15 cellular contexts compared by ENCODE assay signal in genomic region chr21:33824156-33824941, GRCh38.
A peak's percentile ranks its signal among the peaks of the same experiment; 100 is the strongest.
DNase-seq lines count a peak whose midpoint lies in the region; ATAC-seq and TF ChIP-seq lines count a peak whose summit lies in the region.
"Had no signal": no experiment of that assay in that cellular context is flagged by ENCODE, and none has a peak within 500 bp of the region (broad histone marks: within the 10 kb centered on the region; RNA-seq: fewer than 3 reads in every experiment).

No MANE protein-coding gene starts in this region.

- H3K4me3 ChIP-seq in SJSA1 (no peak overlapping the region), esophagus muscularis mucosa (no peak overlapping the region), subcutaneous abdominal adipose tissue (ENCODE audit: low read depth in 1 of 5, low read length in 5 of 5) (no peak overlapping the region)
- H3K4me3 ChIP-seq: cardiac muscle cell, gastroesophageal sphincter had no signal

- 96% methylated on average over 11 of the region's 11 CpGs for WGBS in esophagus muscularis mucosa

- peak overlapping the region; percentile 72 for H3K27ac ChIP-seq in SJSA1
- peak overlapping the region in 1 of 4 donors; percentile 5 for H3K27ac ChIP-seq in esophagus muscularis mucosa (replicated peaks in 1 of 4)
- H3K27ac ChIP-seq in subcutaneous abdominal adipose tissue (ENCODE audit: low read depth, low read length): peak overlapping the region; percentile 74
- H3K27ac ChIP-seq: cardiac muscle cell, VCaP had no signal

- intact Hi-C loops in esophagus muscularis mucosa (cut with DNase I): loop anchor here (10.0 kb wide), 1 partner anchor 180 kb away; the partner anchor contains the start of genes CRYZL1 and ITSN1

- no peak for TF ChIP-seq CTCF in esophagus muscularis mucosa (IDR thresholded peaks at IDR 0.05)

- DNase-seq in SJSA1 (ENCODE audit: low read depth in 1 of 2, low spot score in 2 of 2) (peak; percentile 62 to 89), esophagus muscularis mucosa (ENCODE audit: extremely low spot score) (peak; percentile 55), myocyte (ENCODE audit: low read depth) (peak; percentile 72), NCI-H2196 treated with DMSO at 0.1 percent for 48 hours (lab: John Stamatoyannopoulos, UW; ENCODE audit: unreplicated experiment) (no peak), activated gamma-delta T cell (lab: John Stamatoyannopoulos, UW) (no peak)
- DNase-seq: DMS 273 treated with DMSO at 0.1 percent for 48 hours; NCI-H1694; NCI-H510A treated with DMSO at 0.1 percent for 48 hours; stimulated activated CD4-positive, alpha-beta T cell treated with anti-CD3 and anti-CD28 coated beads, Interleukin-4, amount 100 ng/mL, for 1 hour had no signal

- peak overlapping the region in 2 of 5 donors; percentile 49 to 57 for H3K9ac ChIP-seq in subcutaneous abdominal adipose tissue (ENCODE audit: low read length in 5 of 5)

- H3K4me1 ChIP-seq in SJSA1 (replicated peaks) (peaks cover 69% of the 10 kb centered on the region), esophagus muscularis mucosa (peaks cover 10 to 46% (median 37%) of the 10 kb centered on the region in 4 donors), subcutaneous abdominal adipose tissue (ENCODE audit: control insufficient read depth in 5 of 5, insufficient read depth in 5 of 5, low read length in 5 of 5) (peaks cover 10 to 89% (median 66%) of the 10 kb centered on the region in 5 donors)

- H3K27me3 ChIP-seq in SJSA1 (replicated peaks) (no peaks in the 10 kb centered on the region), esophagus muscularis mucosa (no peaks in the 10 kb centered on the region), subcutaneous abdominal adipose tissue (ENCODE audit: control insufficient read depth in 5 of 5, insufficient read depth in 4 of 5, low read length in 5 of 5) (no peaks in the 10 kb centered on the region)
- H3K27me3 ChIP-seq: cardiac muscle cell, gastroesophageal sphincter had no signal

- TF ChIP-seq POLR2A in esophagus muscularis mucosa (IDR thresholded peaks at IDR 0.05; ENCODE audit: low read depth): no peak

- TF ChIP-seq EP300 in esophagus muscularis mucosa (IDR thresholded peaks at IDR 0.05): no peak

- H3K9me3 ChIP-seq in SJSA1 (replicated peaks): no peaks in the 10 kb centered on the region
- no peaks in the 10 kb centered on the region for H3K9me3 ChIP-seq in esophagus muscularis mucosa
- H3K9me3 ChIP-seq in subcutaneous abdominal adipose tissue (ENCODE audit: control insufficient read depth in 5 of 5, low read length in 5 of 5): no peaks in the 10 kb centered on the region
- H3K9me3 ChIP-seq: gastroesophageal sphincter had no signal

- ATAC-seq in HG02759 (IDR thresholded peaks at IDR 0.05; ENCODE audit: unreplicated experiment): no peak
- no peak for ATAC-seq in HG02852 (IDR thresholded peaks at IDR 0.05; ENCODE audit: unreplicated experiment)
- ATAC-seq: gastroesophageal sphincter had no signal

- peaks cover 8% of the 10 kb centered on the region for H3K36me3 ChIP-seq in SJSA1
- H3K36me3 ChIP-seq in esophagus muscularis mucosa: peaks cover 0 to 33% (median 2%) of the 10 kb centered on the region in 4 donors
- H3K36me3 ChIP-seq in subcutaneous abdominal adipose tissue (ENCODE audit: control insufficient read depth in 5 of 5, insufficient read depth in 5 of 5, low read length in 5 of 5): peaks cover 12 to 22% (median 15%) of the 10 kb centered on the region in 5 donors

Comparison
In these comparisons a context has a peak if more than half of its experiments do, and no peak if none do; other contexts are left out.
1. DNase-seq: peak in SJSA1 (2 of 2), esophagus muscularis mucosa (single experiment) and myocyte (single experiment); none in NCI-H2196 treated with DMSO at 0.1 percent for 48 hours (single experiment) and activated gamma-delta T cell (single experiment).